8 cellular contexts compared by ENCODE assay signal in the genomic region with DNA sequence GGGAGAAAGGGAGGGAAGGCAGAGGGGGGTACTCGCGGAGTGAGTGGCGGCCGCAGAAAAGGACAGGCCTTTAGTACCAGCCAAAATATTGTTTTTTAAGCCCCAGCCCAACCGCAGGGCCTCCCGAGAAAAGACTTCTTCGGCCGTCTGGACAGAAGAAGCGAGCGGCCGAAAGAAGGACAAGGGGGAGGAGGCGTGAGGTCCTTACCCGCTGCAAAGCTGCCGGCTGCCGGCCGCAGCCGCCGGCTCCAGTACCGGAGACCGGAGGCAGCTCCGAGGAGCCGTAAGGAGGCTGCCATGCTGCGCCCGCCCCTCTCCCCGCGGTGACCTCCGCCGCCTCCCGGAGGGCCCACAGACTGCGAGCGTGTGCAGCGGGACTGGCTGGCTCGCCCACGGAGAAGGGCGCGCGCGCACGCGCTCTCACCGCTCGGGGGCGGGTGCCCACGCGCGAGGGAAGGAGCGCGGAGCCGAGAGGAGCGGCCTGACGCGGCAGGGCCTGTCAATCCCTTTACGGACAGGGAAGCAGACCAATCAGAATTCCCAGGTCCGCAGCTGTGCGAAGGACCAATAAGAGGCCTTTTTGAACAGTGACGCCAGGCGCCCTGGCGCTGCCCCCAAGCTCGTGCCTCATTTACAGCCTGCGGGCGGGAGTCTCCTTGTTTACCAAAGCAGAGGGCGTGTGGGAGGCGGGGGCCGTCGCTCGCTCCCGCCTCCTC.
A peak's percentile ranks its signal among the peaks of the same experiment; 100 is the strongest.
DNase-seq lines count a peak whose midpoint lies in the region; ATAC-seq and FAIRE-seq lines count a peak whose summit lies in the region.

A gene (minus strand): TSS at position 394 of the 716 bp plus-strand sequence. CDS start 95 bp downstream, at position 299.

- ATAC-seq in GM21367 (IDR thresholded peaks at IDR 0.05; ENCODE audit: unreplicated experiment), result peak; percentile 99
- peak; percentile 93 for ATAC-seq in effector memory CD8-positive, alpha-beta T cell (replicated peaks)

- DNase-seq in COR-L47 (lab: John Stamatoyannopoulos, UW), result peak; percentile 98
- DNase-seq in HTR-8/SVneo (ENCODE audit: insufficient read length, low spot score), result peak; percentile 97
- DNase-seq in NOMO-1 treated with dmso at 0.1 percent for 144 hours (lab: John Stamatoyannopoulos, UW; ENCODE audit: unreplicated experiment), result peak; percentile 99
- DNase-seq in activated CD8-positive, alpha-beta memory T cell treated with anti-CD3 and anti-CD28 coated beads for 48 hours (ENCODE audit: low read depth in 2 of 3, low spot score in 2 of 3), result peak; percentile 71 to 87 (median 81)
- DNase-seq in effector memory CD8-positive, alpha-beta T cell, result peak; percentile 93 to 96 (median 95)
- DNase-seq in medulla oblongata (ENCODE audit: extremely low spot score), result peak; percentile 99
- peak; percentile 90 for DNase-seq in stimulated activated CD8-positive, alpha-beta memory T cell treated with anti-CD3 and anti-CD28 coated beads, Interleukin-12 subunit alpha, Interleukin-12 subunit beta, amount 100 ng/mL, for 1 hour (ENCODE audit: low read depth)

- H3K27me3 Mint-ChIP-seq in effector memory CD8-positive, alpha-beta T cell, result no peaks in the 10 kb centered on the region

- peaks cover 13% of the 10 kb centered on the region for H3K36me3 Mint-ChIP-seq in effector memory CD8-positive, alpha-beta T cell (ENCODE audit: insufficient read depth)

- peak; percentile 87 for FAIRE-seq in HTR-8/SVneo (lab: Jason Lieb, UNC)

- H3K27ac Mint-ChIP-seq in effector memory CD8-positive, alpha-beta T cell, result peak within 1 kb of the TSS; percentile 88 to 92

- peak within 1 kb of the TSS; percentile 81 to 83 for H3K4me3 Mint-ChIP-seq in effector memory CD8-positive, alpha-beta T cell

- H3K9me3 Mint-ChIP-seq in effector memory CD8-positive, alpha-beta T cell, result no peaks in the 10 kb centered on the region

- peaks cover 4 to 8% of the 10 kb centered on the region in 2 donors for H3K4me1 Mint-ChIP-seq in effector memory CD8-positive, alpha-beta T cell (ENCODE audit: low read depth in 2 of 2)

Comparison
In these comparisons a context has a peak if more than half of its experiments do, and no peak if none do; other contexts are left out.
1. Peak in every context shown above with its lines: DNase-seq and ATAC-seq.